ENCODE assay signal across 8 cellular contexts in the genomic region with DNA sequence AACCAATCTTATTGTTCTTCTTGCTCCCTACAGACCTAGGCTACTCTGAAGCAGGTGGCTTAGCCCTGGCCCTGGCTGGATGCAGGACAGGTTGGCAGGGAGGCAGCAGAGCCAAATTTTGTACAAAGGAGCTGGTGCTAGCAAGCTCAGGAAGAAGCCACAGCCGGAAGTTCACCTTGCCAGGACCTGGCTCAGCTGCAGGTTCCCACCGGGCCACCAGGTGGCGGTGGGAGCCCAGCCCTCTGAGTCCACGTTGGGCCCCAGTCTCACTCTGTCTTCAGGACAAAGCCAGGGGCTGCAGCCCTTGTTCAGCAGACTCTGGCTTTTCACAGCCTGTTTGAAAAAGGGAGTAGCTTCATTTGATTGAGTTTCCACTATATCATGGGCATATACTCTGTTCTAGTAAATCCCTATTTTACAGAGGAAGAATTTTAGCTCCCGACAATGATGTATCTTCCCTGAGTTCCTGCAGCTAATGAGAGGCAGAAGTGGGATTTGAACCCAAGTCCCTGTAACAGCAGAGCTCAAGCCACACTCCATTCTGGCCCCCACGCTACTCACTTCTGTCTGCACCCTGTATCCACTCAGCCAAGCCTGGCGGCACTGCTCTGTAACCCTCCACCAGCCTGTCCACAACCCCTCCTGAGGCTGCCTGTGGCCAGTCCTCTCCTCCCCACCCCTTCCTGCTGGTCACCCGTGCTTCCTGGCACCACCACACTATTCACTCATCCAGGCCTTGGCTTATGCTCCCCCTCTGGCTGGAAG. TPM values are rescaled to one million over a fixed set of nuclear protein-coding genes. Genes with fewer than 3 reads are reported as not detected.
DNase-seq lines count a peak whose midpoint lies in the region; ATAC-seq and TF ChIP-seq lines count a peak whose summit lies in the region.

No MANE protein-coding gene starts in this region.

- peaks cover 23% of the 10 kb centered on the region for H3K79me2 ChIP-seq in mammary epithelial cell (ENCODE audit: insufficient read depth, low read length)

- peaks cover 10% of the 10 kb centered on the region; the same call in 1 of the 2 replicates for H3K36me3 Mint-ChIP-seq in WTC11

- no peaks in the 10 kb centered on the region for H3K27me3 ChIP-seq in mammary epithelial cell (ENCODE audit: insufficient read depth, low read length)

- CTCF ChIA-PET in WTC11 (lab: Charles Lee): interaction anchor here (0.6 to 8.1 kb wide), 48 partner anchors 8 to 461 kb away, joined by 3 to 346 read pairs (median 5); partner anchors contain the start of genes CPSF7, CYB561A3, LRRC10B and SDHAF2
- CTCF ChIA-PET in mammary epithelial cell (lab: Charles Lee; ENCODE audit: low non-redundant PET): interaction anchor here (0.5 to 1.8 kb wide), 9 partner anchors 8 to 422 kb away, joined by 3 to 32 read pairs (median 4); partner anchors contain the start of genes TMEM109 and TMEM138

- H3K4me1 ChIP-seq in mammary epithelial cell (ENCODE audit: insufficient read depth, low read length): peaks cover 33% of the 10 kb centered on the region

- WGBS in mammary epithelial cell (ENCODE audit: low coverage, missing lambda C conversion rate): 23% methylated on average over 5 of the region's 8 CpGs

- TF ChIP-seq CTCF in WTC11 (IDR thresholded peaks at IDR 0.05): peak; percentile 98
- TF ChIP-seq CTCF in mammary epithelial cell (conservative IDR thresholded peaks at IDR 0.05 in 1 of 2, IDR thresholded peaks at IDR 0.05 in 1 of 2; ENCODE audit: extremely low read depth in 1 of 2, insufficient read depth in 1 of 2, low read depth in 1 of 2, low read length in 2 of 2): peak; percentile 92 to 99

- POLR2A ChIA-PET in WTC11 (lab: Charles Lee): interaction anchor here (0.6 to 2.0 kb wide), 6 partner anchors 24 to 93 kb away, joined by 3 to 29 read pairs (median 6); partner anchors contain the start of genes CPSF7, CYB561A3, SDHAF2 and TMEM138

- peaks cover 44% of the 10 kb centered on the region for H3K4me1 Mint-ChIP-seq in WTC11

- in situ Hi-C loops in mammary epithelial cell (cut with MboI; ENCODE audit: low sequenced_read_pairs in 2 of 2): loop anchor here in 1 of 2 donors (5.0 kb wide), 1 partner anchor 51 kb away; no protein-coding TSS in a partner anchor

- TF ChIP-seq POLR2A in GM18505 (IDR thresholded peaks at IDR 0.05; ENCODE audit: borderline replicate concordance, extremely low read depth, insufficient read depth, insufficient read length): peak; percentile 34

- intact Hi-C loops in mammary epithelial cell (cut with micrococcal nuclease): loop anchor here (1.0 kb wide), 4 partner anchors 13 to 82 kb away; partner anchors contain the start of gene CYB561A3

- H3K4me3 Mint-ChIP-seq in WTC11: no peak overlapping the region

- DNase-seq in NCI-H2196 treated with DMSO at 0.1 percent for 48 hours (lab: John Stamatoyannopoulos, UW; ENCODE audit: unreplicated experiment) (peak; percentile 83), WTC11 (ENCODE audit: low spot score) (peak; percentile 86), mammary epithelial cell (peak; percentile 75), iPS-NIHi7 (ENCODE audit: extremely low spot score) (peak; percentile 96)
- peak; percentile 77 for DNase-seq in stimulated activated CD4-positive, alpha-beta T cell treated with anti-CD3 and anti-CD28 coated beads, Interleukin-12 subunit alpha, Interleukin-12 subunit beta, amount 100 ng/mL, for 4 hours

- ATAC-seq in GM18505 (IDR thresholded peaks at IDR 0.05; ENCODE audit: unreplicated experiment): peak; percentile 49
- ATAC-seq in HG03135 (IDR thresholded peaks at IDR 0.05; ENCODE audit: unreplicated experiment): peak; percentile 57
- peak; percentile 68 for ATAC-seq in WTC11
- ATAC-seq in GM21737 (IDR thresholded peaks at IDR 0.05; ENCODE audit: unreplicated experiment): no peak

- no peaks in the 10 kb centered on the region for H3K27me3 Mint-ChIP-seq in WTC11 (ENCODE audit: low read depth)

- no peak overlapping the region for H3K4me2 ChIP-seq in mammary epithelial cell (ENCODE audit: insufficient read depth, low read depth, low read length)

- BruUV-seq in mammary epithelial cell (replicated peaks; lab: Mats Ljungman, UMichigan): no TSS peak

- peak overlapping the region; percentile 64 for H2AFZ ChIP-seq in mammary epithelial cell (ENCODE audit: low read depth, low read length)

- H3K9me3 ChIP-seq in mammary epithelial cell (replicated peaks; ENCODE audit: insufficient read depth, low read length): no peaks in the 10 kb centered on the region

- dilution Hi-C loops in mammary epithelial cell (cut with HindIII; ENCODE audit: low sequenced_read_pairs): no loop called here

- H3K36me3 ChIP-seq in mammary epithelial cell (ENCODE audit: insufficient read depth, low read length): no peaks in the 10 kb centered on the region

- H4K20me1 ChIP-seq in mammary epithelial cell (ENCODE audit: insufficient read depth, low read length): no peaks in the 10 kb centered on the region

- H3K4me3 ChIP-seq in mammary epithelial cell (replicated peaks in 1 of 3; ENCODE audit: insufficient read depth in 1 of 3, low read depth in 2 of 3, low read length in 3 of 3): no peak overlapping the region

- H3K9me3 Mint-ChIP-seq in WTC11: no peaks in the 10 kb centered on the region

- no peak overlapping the region for H3K27ac ChIP-seq in mammary epithelial cell (ENCODE audit: insufficient read depth, low read depth, low read length)

- peak overlapping the region; percentile 90 for H3K27ac Mint-ChIP-seq in WTC11

- H3K9ac ChIP-seq in mammary epithelial cell (ENCODE audit: insufficient read depth, low read length): no peak overlapping the region

TF ChIP-seq in WTC11, 78 proteins besides CTCF, POLR2A, EP300 and RAD21:
- TF ChIP-seq STAT6 (CRISPR knock-in tag; conservative IDR thresholded peaks at IDR 0.05; ENCODE audit: low read depth) (no peak), FOXP4 (CRISPR knock-in tag; IDR thresholded peaks at IDR 0.05) (no peak), ERG (CRISPR knock-in tag; IDR thresholded peaks at IDR 0.05) (no peak), GABPB1 (CRISPR knock-in tag; IDR thresholded peaks at IDR 0.05) (0 out of 2 replicates have a peak, but pooled peaks have one; percentile 17)

RNA-seq across cellular contexts. Expression of gene TKFC, which starts 3.3 kb away (rescaled TPM):
- 86.8 to 96.5 TPM (median 87.8 TPM) in 3 replicates for total RNA-seq in WTC11 (2021)
- total RNA-seq in mammary epithelial cell: 10 to 100 TPM; 30.0 to 65.3 TPM
- 29.5 TPM for polyA plus RNA-seq in mammary epithelial cell
- polyA minus RNA-seq in mammary epithelial cell: 18.2 TPM

RNA-seq across cellular contexts. Expression of gene DDB1, which starts 3.4 kb away (rescaled TPM):
- total RNA-seq in WTC11 (2021) (270 to 316 TPM (median 295 TPM) in 3 replicates), mammary epithelial cell (100 to 1,000 TPM; 214 to 230 TPM)
- polyA plus RNA-seq in mammary epithelial cell: 225 TPM
- polyA minus RNA-seq in mammary epithelial cell: 327 TPM

RNA-seq across cellular contexts. Expression of gene CYB561A3, which starts 25.3 kb away (rescaled TPM):
- total RNA-seq in WTC11 (2021) (34.3 to 38.8 TPM (median 35.0 TPM) in 3 replicates), mammary epithelial cell (10 to 100 TPM; 65.8 to 74.8 TPM)
- polyA plus RNA-seq in mammary epithelial cell: 59.4 TPM
- polyA minus RNA-seq in mammary epithelial cell: 78.6 TPM

RNA-seq across cellular contexts. Expression of gene TMEM138, which starts 25.8 kb away (rescaled TPM):
- 34.0 to 39.0 TPM (median 38.8 TPM) in 3 replicates for total RNA-seq in WTC11 (2021)
- total RNA-seq in mammary epithelial cell: 10 to 100 TPM; 40.2 to 81.9 TPM
- 57.8 TPM for polyA plus RNA-seq in mammary epithelial cell
- 31.5 TPM for polyA minus RNA-seq in mammary epithelial cell

RNA-seq across cellular contexts. Expression of gene VWCE, which starts 41.2 kb away (rescaled TPM):
- total RNA-seq in WTC11 (2021) (13.8 to 21.9 TPM (median 17.4 TPM) in 3 replicates), mammary epithelial cell (under 1 TPM; 0.50 to 0.82 TPM)
- polyA plus RNA-seq in mammary epithelial cell: 0.34 TPM
- polyA minus RNA-seq in mammary epithelial cell: not detected
